Comparison of ENCODE assay signal across 24 cellular contexts in the genomic region with DNA sequence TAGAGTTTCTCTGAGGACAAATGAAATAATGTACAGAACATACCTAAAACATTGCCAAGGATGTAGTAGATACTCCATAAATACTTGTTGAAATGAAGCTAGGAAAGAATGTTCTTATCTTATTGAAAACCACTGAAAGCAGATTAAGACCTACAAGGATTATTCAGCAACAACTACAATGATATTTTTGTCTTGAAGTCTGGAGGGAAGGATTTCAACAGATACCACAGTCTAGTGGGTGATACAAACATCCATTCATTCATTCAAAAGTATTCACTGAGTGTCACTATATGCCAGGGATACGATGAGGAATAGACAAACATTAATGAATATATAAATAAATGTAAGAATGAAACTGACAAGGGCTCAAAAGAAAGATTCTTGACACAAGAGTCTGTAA.
"Had no signal": no experiment of that assay in that cellular context is flagged by ENCODE, and none has a peak within 500 bp of the region (broad histone marks: within the 10 kb centered on the region; RNA-seq: fewer than 3 reads in every experiment).

No MANE protein-coding gene starts in this region.

- H3K4me1 Mint-ChIP-seq: activated naive CD8-positive, alpha-beta T cell treated with anti-CD3 and anti-CD28 coated beads, Interleukin-2, amount 10 ng/mL, durations not matched to agents 7 days and 5 days; T-helper 17 cell had no signal

- H3K9me3 ChIP-seq: body of pancreas, heart right ventricle, mucosa of descending colon, sigmoid colon, testis, uterus had no signal

- DNase-seq: activated CD4-positive, alpha-beta T cell treated with anti-CD3 and anti-CD28 coated beads for 4 hours; activated CD4-positive, alpha-beta T cell treated with anti-CD3 and anti-CD28 coated beads, Interleukin-2, amount 50 U/mL, for 48 hours; activated CD4-positive, CD25-positive, alpha-beta regulatory T cell; activated CD8-positive, alpha-beta memory T cell treated with anti-CD3 and anti-CD28 coated beads, Interleukin-2, amount 50 U/mL, for 48 hours; activated effector memory CD4-positive, alpha-beta T cell treated with Interleukin-2 at 50 U/mL for 16 hours; activated naive CD4-positive, alpha-beta T cell treated with anti-CD3 and anti-CD28 coated beads for 36 hours; activated naive CD8-positive, alpha-beta T cell treated with anti-CD3 and anti-CD28 coated beads, Interleukin-2, amount 10 ng/mL, durations not matched to agents 7 days and 5 days; activated T-cell treated with anti-CD3 and anti-CD28 coated beads, Interleukin-2, amount 50 U/mL, for 4 hours; amygdala; body of pancreas; caudate nucleus; effector memory CD4-positive, alpha-beta T cell; heart right ventricle; left colon; mesendoderm; mucosa of descending colon; occipital lobe; sigmoid colon; stimulated activated CD4-positive, alpha-beta T cell treated with anti-CD3 and anti-CD28 coated beads, Interleukin-2, amount 100 ng/mL, for 48 hours; stimulated activated naive CD4-positive, alpha-beta T cell; T-helper 17 cell; testis; trophoblast cell; uterus had no signal

- ATAC-seq: activated T-cell treated with anti-CD3 and anti-CD28 coated beads, Interleukin-2, amount 50 U/mL, for 4 hours; body of pancreas; heart right ventricle; left colon; mucosa of descending colon; T-helper 17 cell had no signal

- H3K9me3 Mint-ChIP-seq: activated naive CD4-positive, alpha-beta T cell treated with anti-CD3 and anti-CD28 coated beads for 36 hours; activated T-cell treated with anti-CD3 and anti-CD28 coated beads, Interleukin-2, amount 50 U/mL, for 4 hours had no signal

- H3K4me1 ChIP-seq: body of pancreas, testis had no signal

- H3K4me3 Mint-ChIP-seq: activated naive CD4-positive, alpha-beta T cell treated with anti-CD3 and anti-CD28 coated beads for 36 hours; activated naive CD8-positive, alpha-beta T cell treated with anti-CD3 and anti-CD28 coated beads, Interleukin-2, amount 10 ng/mL, durations not matched to agents 7 days and 5 days; activated T-cell treated with anti-CD3 and anti-CD28 coated beads, Interleukin-2, amount 50 U/mL, for 4 hours; T-helper 17 cell had no signal

- H3K27ac Mint-ChIP-seq: activated naive CD4-positive, alpha-beta T cell treated with anti-CD3 and anti-CD28 coated beads for 36 hours; activated naive CD8-positive, alpha-beta T cell treated with anti-CD3 and anti-CD28 coated beads, Interleukin-2, amount 10 ng/mL, durations not matched to agents 7 days and 5 days; T-helper 17 cell had no signal

- H3K4me3 ChIP-seq: body of pancreas, heart right ventricle, mucosa of descending colon, sigmoid colon, testis, uterus had no signal

- H3K36me3 Mint-ChIP-seq: activated naive CD8-positive, alpha-beta T cell treated with anti-CD3 and anti-CD28 coated beads, Interleukin-2, amount 10 ng/mL, durations not matched to agents 7 days and 5 days had no signal

- H3K27ac ChIP-seq: body of pancreas, sigmoid colon, testis had no signal

- H3K36me3 ChIP-seq: heart right ventricle, sigmoid colon, uterus had no signal

- H3K27me3 ChIP-seq: body of pancreas, heart right ventricle, sigmoid colon, testis, uterus had no signal
